ENCODE assay signal across 8 cellular contexts in the genomic region with DNA sequence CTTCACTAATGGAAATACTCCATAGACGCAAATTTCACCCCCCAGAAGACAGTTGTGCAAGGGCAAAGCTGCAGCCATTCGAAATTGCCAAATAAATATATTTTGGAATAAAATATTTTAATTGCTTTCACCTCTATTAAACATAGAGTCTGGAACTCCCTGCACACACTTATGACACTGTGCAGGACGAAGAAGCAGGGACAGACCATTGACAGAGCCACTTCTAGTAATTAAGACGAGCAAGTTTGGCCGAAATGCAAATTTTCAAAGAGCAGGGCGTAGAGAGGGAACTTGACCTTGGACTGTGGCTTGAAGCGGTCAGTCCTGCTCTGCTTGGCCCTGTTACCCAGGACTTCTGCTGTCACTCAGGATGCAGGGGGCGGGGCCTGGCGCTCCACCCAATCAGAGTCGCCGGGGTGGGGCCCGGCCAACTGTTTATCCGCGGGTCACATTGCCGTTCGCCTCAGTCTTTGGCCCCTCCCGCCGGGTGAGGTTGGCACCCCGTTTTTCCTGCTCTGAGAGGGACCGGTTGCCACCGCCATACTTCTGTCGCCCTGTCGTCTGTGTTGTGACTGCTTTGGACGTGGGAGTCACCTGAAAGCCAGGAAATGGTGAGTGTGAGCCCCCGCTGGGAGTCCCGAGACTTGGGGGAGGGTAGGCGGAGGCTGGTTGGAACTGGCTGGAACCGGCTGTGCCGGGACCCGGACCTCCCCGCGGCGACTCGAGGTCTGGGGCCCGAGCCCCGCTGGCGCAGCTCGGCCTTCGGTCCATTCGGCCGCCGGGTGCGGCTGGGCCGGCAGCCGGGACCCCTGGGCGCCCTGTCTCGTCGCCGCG. TPM values are rescaled to one million over a fixed set of nuclear protein-coding genes. Genes with fewer than 3 reads are reported as not detected.
A peak's percentile ranks its signal among the peaks of the same experiment; 100 is the strongest.
DNase-seq lines count a peak whose midpoint lies in the region; ATAC-seq and TF ChIP-seq lines count a peak whose summit lies in the region.

TSS of gene ZNF844 (plus strand) at position 466 of the 834 bp plus-strand sequence. CDS start at position 609, 143 bp downstream.

- ATAC-seq in HG03521 (IDR thresholded peaks at IDR 0.05; ENCODE audit: unreplicated experiment) (peak; percentile 68), left ventricle myocardium superior (peak; percentile 99)

- peaks cover 24% of the 10 kb centered on the region for H3K79me2 ChIP-seq in ACC112 (ENCODE audit: control insufficient read depth, insufficient read depth, low read length, unreplicated experiment)

- H3K4me1 ChIP-seq in ACC112 (ENCODE audit: control insufficient read depth, insufficient read depth, low read length, unreplicated experiment) (no peaks in the 10 kb centered on the region), tibial artery (peaks cover 0 to 19% (median 10%) of the 10 kb centered on the region in 4 donors)

- intact Hi-C loops in left ventricle myocardium superior (cut with micrococcal nuclease) = no loop called here
- intact Hi-C loops in tibial artery (cut with DNase I; ENCODE audit: low total_unique reads) = loop anchor here (5.0 kb wide), 1 partner anchor 78 kb away; the partner anchor contains the start of gene ZNF20

- TF ChIP-seq CTCF in tibial artery (IDR thresholded peaks at IDR 0.05) = no peak

- in situ Hi-C loops in GM18951 (cut with MboI; ENCODE audit: low sequenced_read_pairs, unreplicated experiment) = no loop called here

- peaks cover 3% of the 10 kb centered on the region; the same call in 1 of the 2 replicates for H3K36me3 ChIP-seq in ACC112 (ENCODE audit: insufficient read depth, low read length)
- peaks cover 12 to 38% (median 19%) of the 10 kb centered on the region in 3 donors for H3K36me3 ChIP-seq in tibial artery

- DNase-seq in T follicular helper cell (ENCODE audit: low read depth) (peak; percentile 41), amygdala (lab: John Stamatoyannopoulos, UW) (peak; percentile 75 to 99 (median 93)), left ventricle myocardium superior (peak; percentile 99), pons (ENCODE audit: low spot score) (peak; percentile 96), tibial artery (peak; percentile 99)

- peak within 1 kb of the TSS; percentile 91 for H2AFZ ChIP-seq in ACC112 (ENCODE audit: low read length, unreplicated experiment)

- peak within 1 kb of the TSS; percentile 82 for H3K27ac ChIP-seq in ACC112 (ENCODE audit: low read depth, low read length)
- H3K27ac ChIP-seq in tibial artery = peak within 1 kb of the TSS; percentile 95 to 99

- TF ChIP-seq POLR2A in GM18951 (IDR thresholded peaks at IDR 0.05; ENCODE audit: extremely low read depth, insufficient read depth, insufficient read length) = peak; percentile 85

- peaks cover 3 to 41% (median 18%) of the 10 kb centered on the region in 3 donors for H3K9me3 ChIP-seq in tibial artery

- H3K4me3 ChIP-seq in ACC112 (ENCODE audit: low read depth, low read length) (peak within 1 kb of the TSS; percentile 99), tibial artery (peak within 1 kb of the TSS; percentile 88 to 93)

- no peaks in the 10 kb centered on the region for H3K27me3 ChIP-seq in ACC112 (ENCODE audit: insufficient read depth, low read length)
- H3K27me3 ChIP-seq in tibial artery = no peaks in the 10 kb centered on the region

RNA-seq across cellular contexts. Expression of gene ZNF844, which starts in this region (rescaled TPM):
- 14.9 TPM for total RNA-seq in left ventricle myocardium superior

Comparison
In these comparisons a context has a peak if more than half of its experiments do, and no peak if none do; other contexts are left out.
1. Peak in every context shown above with its lines: DNase-seq, ATAC-seq, H3K4me3 ChIP-seq and H3K27ac ChIP-seq.
2. DNase-seq: peak in every context shown above with its lines; median percentile 99 in left ventricle myocardium superior; 99 in tibial artery; 96 in pons; 93 in amygdala; 41 in T follicular helper cell.